8 cellular contexts compared by ENCODE assay signal in genomic region chr1:9867408-9868243, GRCh38. TPM values are rescaled to one million over a fixed set of nuclear protein-coding genes. Genes with fewer than 3 reads are reported as not detected.
DNase-seq lines count a peak whose midpoint lies in the region; ATAC-seq and TF ChIP-seq lines count a peak whose summit lies in the region.

No MANE protein-coding gene starts in this region.

- H3K27ac ChIP-seq in RWPE1 = peak overlapping the region; percentile 77
- no peak overlapping the region for H3K27ac ChIP-seq in foreskin keratinocyte
- no peak overlapping the region for H3K27ac ChIP-seq in osteoblast (ENCODE audit: low read depth, low read length)
- no peak overlapping the region for H3K27ac ChIP-seq in tibial artery

- POLR2A ChIA-PET in RWPE1 (lab: Yijun Ruan, JAX; ENCODE audit: low non-redundant PET) = no interaction called here

- peak; percentile 92 for TF ChIP-seq CTCF in RWPE1 (conservative IDR thresholded peaks at IDR 0.05; ENCODE audit: low read depth)
- TF ChIP-seq CTCF in foreskin keratinocyte (conservative IDR thresholded peaks at IDR 0.05) = peak; percentile 96
- peak; percentile 98 for TF ChIP-seq CTCF in osteoblast (IDR thresholded peaks at IDR 0.05; ENCODE audit: extremely low read depth, low read depth, low read length)
- peak; percentile 96 for TF ChIP-seq CTCF in tibial artery (IDR thresholded peaks at IDR 0.05)

- CTCF ChIA-PET in RWPE1 (lab: Yijun Ruan, JAX) = interaction anchor here (0.6 to 1.9 kb wide), 9 partner anchors 11 to 238 kb away, joined by 3 to 8 read pairs (median 3); no protein-coding TSS in a partner anchor

- H3K4me3 ChIP-seq in osteoblast (ENCODE audit: insufficient read depth, low read length) = no peak overlapping the region
- H3K4me3 ChIP-seq in tibial artery = no peak overlapping the region

- H3K27me3 ChIP-seq in foreskin keratinocyte = no peaks in the 10 kb centered on the region
- H3K27me3 ChIP-seq in osteoblast (ENCODE audit: insufficient read depth, low read length) = no peaks in the 10 kb centered on the region
- H3K27me3 ChIP-seq in tibial artery = no peaks in the 10 kb centered on the region

- no peaks in the 10 kb centered on the region for H4K20me1 ChIP-seq in osteoblast (ENCODE audit: insufficient read depth, low read length)

- intact Hi-C loops in tibial artery (cut with DNase I; ENCODE audit: low total_unique reads) = loop anchor here (2.0 to 10.0 kb wide), 3 partner anchors 83 to 240 kb away; no protein-coding TSS in a partner anchor

- no peak overlapping the region for H3K4me2 ChIP-seq in osteoblast (ENCODE audit: insufficient read depth, low read length)

- H3K4me1 ChIP-seq in foreskin keratinocyte = peaks cover 20% of the 10 kb centered on the region
- no peaks in the 10 kb centered on the region for H3K4me1 ChIP-seq in osteoblast (ENCODE audit: insufficient read depth, low read length)
- H3K4me1 ChIP-seq in tibial artery = peaks cover 0 to 7% (median 0%) of the 10 kb centered on the region in 4 donors

- H3K36me3 ChIP-seq in osteoblast (ENCODE audit: insufficient read depth, low read length) = no peaks in the 10 kb centered on the region
- peaks cover 0 to 46% (median 33%) of the 10 kb centered on the region in 3 donors for H3K36me3 ChIP-seq in tibial artery

- peak; percentile 55 for DNase-seq in SKM-1 treated with dmso at 0.1 percent for 144 hours (lab: John Stamatoyannopoulos, UW; ENCODE audit: unreplicated experiment)
- no peak for DNase-seq in SKM-1 (lab: John Stamatoyannopoulos, UW; ENCODE audit: unreplicated experiment)
- DNase-seq in KBM-7 = peak; percentile 81
- peak; percentile 72 for DNase-seq in RWPE1 (ENCODE audit: low spot score)
- DNase-seq in activated T-helper 9 cell treated with anti-CD3 and anti-CD28 coated beads, Interleukin-2, amount 50 U/mL, for 16 hours (ENCODE audit: low read depth) = peak; percentile 81
- DNase-seq in foreskin keratinocyte = no peak
- DNase-seq in osteoblast (ENCODE audit: insufficient read length, low spot score, missing footprints) = peak; percentile 94
- DNase-seq in tibial artery = peak; percentile 77 to 87

- no peak overlapping the region for H2AFZ ChIP-seq in osteoblast (ENCODE audit: low read length)

- ATAC-seq in foreskin keratinocyte = peak; percentile 58

- H3K79me2 ChIP-seq in osteoblast (ENCODE audit: insufficient read depth, low read length) = no peaks in the 10 kb centered on the region

- in situ Hi-C loops in KBM-7 (cut with MboI; ENCODE audit: low pct_unique_long_range_greater_than_20kb, low sequenced_read_pairs) = no loop called here

- no peaks in the 10 kb centered on the region for H3K9me3 ChIP-seq in osteoblast (ENCODE audit: low read depth, low read length)
- no peaks in the 10 kb centered on the region for H3K9me3 ChIP-seq in tibial artery

RNA-seq across cellular contexts. Expression of gene CTNNBIP1, which starts 42.4 kb away (rescaled TPM):
- total RNA-seq in foreskin keratinocyte (136 and 150 TPM in 2 replicates), osteoblast (17.7 and 18.5 TPM in 2 replicates)
- 163 and 183 TPM in 2 replicates for polyA plus RNA-seq in foreskin keratinocyte

RNA-seq across cellular contexts. Expression of gene CLSTN1, which starts 43.9 kb away (rescaled TPM):
- total RNA-seq in foreskin keratinocyte (287 and 346 TPM in 2 replicates), osteoblast (110 and 140 TPM in 2 replicates)
- polyA plus RNA-seq in foreskin keratinocyte = 237 and 287 TPM in 2 replicates

Comparison
In these comparisons a context has a peak if more than half of its experiments do, and no peak if none do; other contexts are left out.
1. DNase-seq: peak in SKM-1 treated with dmso at 0.1 percent for 144 hours (single experiment), KBM-7 (single experiment), RWPE1 (single experiment), activated T-helper 9 cell treated with anti-CD3 and anti-CD28 coated beads, Interleukin-2, amount 50 U/mL, for 16 hours (single experiment), osteoblast (single experiment) and tibial artery (2 of 2); none in SKM-1 (single experiment) and foreskin keratinocyte (0 of 2).
2. Peak in every context shown above with its lines, with median percentiles within 50 percentile points of each other: CTCF ChIP-seq.